In the genomic region with DNA sequence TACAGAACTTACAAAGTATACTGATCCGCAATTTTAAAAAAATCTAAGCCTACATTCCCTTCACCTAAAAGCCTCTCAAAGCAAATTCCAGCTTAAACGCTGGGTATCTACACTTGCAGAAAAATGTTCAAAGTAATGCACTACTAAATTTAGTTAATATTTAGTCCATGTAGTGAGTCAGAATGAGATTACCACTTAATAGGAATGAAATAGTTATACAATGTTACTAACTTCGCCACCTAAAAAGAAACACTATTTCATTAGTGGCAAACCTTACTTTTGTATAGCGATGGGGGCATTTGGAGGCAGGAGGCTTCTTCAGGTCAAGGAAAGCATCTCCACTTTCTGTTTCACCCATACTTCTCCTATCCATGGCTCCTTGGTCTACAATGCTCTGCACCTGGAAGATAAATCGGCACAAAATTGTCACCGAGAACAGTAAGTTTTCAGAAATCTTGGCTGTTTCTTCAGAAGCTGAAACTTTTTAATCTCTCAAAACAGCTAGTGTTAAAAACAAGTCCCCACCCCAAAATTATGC, we compare ENCODE assay signal across 7 cellular contexts. TPM values are rescaled to one million over a fixed set of nuclear protein-coding genes. Genes with fewer than 3 reads are reported as not detected.
DNase-seq lines count a peak whose midpoint lies in the region; ATAC-seq and TF ChIP-seq lines count a peak whose summit lies in the region.

No MANE protein-coding gene starts in this region.

- ATAC-seq in right cardiac atrium (no peak), aorta (ENCODE audit: low FRiP score) (no peak)
- ATAC-seq in stimulated activated memory B cell treated with anti-CD40 and anti-IgM and Interleukin-4, amounts not matched to agents 10 μg/mL and 1 μg/mL and 100 μg/mL, for 72 hours = no peak

- H3K4me1 Mint-ChIP-seq in stimulated activated memory B cell treated with anti-CD40 and anti-IgM and Interleukin-4, amounts not matched to agents 10 μg/mL and 1 μg/mL and 100 μg/mL, for 72 hours = peaks cover 35% of the 10 kb centered on the region

- WGBS in right cardiac atrium = 77% methylated on average over 6 of the region's 6 CpGs
- WGBS in aorta, 2 donors = 69% methylated on average over 6 of the region's 6 CpGs

- H3K4me1 ChIP-seq in right cardiac atrium (ENCODE audit: control insufficient read depth, insufficient read depth, low read length) (peaks cover 1% of the 10 kb centered on the region), aorta (ENCODE audit: control insufficient read depth in 1 of 2, insufficient read depth in 2 of 2, low read length in 2 of 2) (no peaks in the 10 kb centered on the region)

- peaks cover 2% of the 10 kb centered on the region; the same call in 1 of the 2 replicates for H3K36me3 ChIP-seq in H7 (replicated peaks; ENCODE audit: control insufficient read depth, insufficient read depth, low read length)
- no peaks in the 10 kb centered on the region for H3K36me3 ChIP-seq in aorta (ENCODE audit: control insufficient read depth in 1 of 2, insufficient read depth in 2 of 2, low read length in 1 of 2)

- TF ChIP-seq CTCF in VCaP (conservative IDR thresholded peaks at IDR 0.05) = no peak

- peak overlapping the region; percentile 87 for H3K4me3 Mint-ChIP-seq in stimulated activated memory B cell treated with anti-CD40 and anti-IgM and Interleukin-4, amounts not matched to agents 10 μg/mL and 1 μg/mL and 100 μg/mL, for 72 hours

- DNase-seq in H7 (no peak), right cardiac atrium (no peak), hypothalamus (lab: John Stamatoyannopoulos, UW) (no peak), aorta (no peak), ureter (ENCODE audit: low spot score) (no peak)

- no peaks in the 10 kb centered on the region for H3K9me3 Mint-ChIP-seq in stimulated activated memory B cell treated with anti-CD40 and anti-IgM and Interleukin-4, amounts not matched to agents 10 μg/mL and 1 μg/mL and 100 μg/mL, for 72 hours

- peak overlapping the region; percentile 95 for H3K27ac ChIP-seq in VCaP
- H3K27ac ChIP-seq in right cardiac atrium (ENCODE audit: low read length) = no peak overlapping the region
- no peak overlapping the region for H3K27ac ChIP-seq in aorta (ENCODE audit: low read depth in 1 of 2, low read length in 2 of 2)

- peak overlapping the region; percentile 81 for H3K4me3 ChIP-seq in H7 (ENCODE audit: insufficient read depth, low read depth, low read length)
- H3K4me3 ChIP-seq in right cardiac atrium (ENCODE audit: low read length) = peak overlapping the region; percentile 83
- H3K4me3 ChIP-seq in aorta (ENCODE audit: low read length in 2 of 2) = peak overlapping the region in 1 of 2 donors; percentile 90

- H3K27ac Mint-ChIP-seq in stimulated activated memory B cell treated with anti-CD40 and anti-IgM and Interleukin-4, amounts not matched to agents 10 μg/mL and 1 μg/mL and 100 μg/mL, for 72 hours = peak overlapping the region; percentile 100

- H3K9me3 ChIP-seq in right cardiac atrium (ENCODE audit: control insufficient read depth, low read length) (no peaks in the 10 kb centered on the region), aorta (ENCODE audit: control insufficient read depth, low read length) (no peaks in the 10 kb centered on the region)

- intact Hi-C loops in right cardiac atrium (cut with DNase I) = no loop called here
- intact Hi-C loops in aorta (cut with DNase I) = no loop called here

- peaks cover 8% of the 10 kb centered on the region for H3K36me3 Mint-ChIP-seq in stimulated activated memory B cell treated with anti-CD40 and anti-IgM and Interleukin-4, amounts not matched to agents 10 μg/mL and 1 μg/mL and 100 μg/mL, for 72 hours

- no peaks in the 10 kb centered on the region for H3K27me3 Mint-ChIP-seq in stimulated activated memory B cell treated with anti-CD40 and anti-IgM and Interleukin-4, amounts not matched to agents 10 μg/mL and 1 μg/mL and 100 μg/mL, for 72 hours

- no peaks in the 10 kb centered on the region for H3K27me3 ChIP-seq in H7 (ENCODE audit: control insufficient read depth, insufficient read depth, low read length)
- H3K27me3 ChIP-seq in right cardiac atrium (ENCODE audit: control insufficient read depth, insufficient read depth) = no peaks in the 10 kb centered on the region
- H3K27me3 ChIP-seq in aorta (ENCODE audit: control insufficient read depth in 1 of 2, insufficient read depth in 2 of 2, low read length in 1 of 2) = no peaks in the 10 kb centered on the region

RNA-seq across cellular contexts. Expression of gene EIF4ENIF1, which starts 1.2 kb away (rescaled TPM):
- 9.5 and 13.2 TPM in 2 replicates for total RNA-seq in H7 (2014; rRNA removed; shearing (Covaris generic))
- total RNA-seq in right cardiac atrium = 10 to 100 TPM; 20.3 to 37.9 (median 27.2) TPM
- polyA plus RNA-seq in right cardiac atrium = 10.0 TPM
- total RNA-seq in aorta = 10 to 100 TPM; 32.0 to 34.9 TPM
- polyA plus RNA-seq in aorta = 10 to 100 TPM; 12.6 to 13.5 TPM
- 45.7 TPM for total RNA-seq in ureter

RNA-seq across cellular contexts. Expression of gene SFI1, which starts 7.9 kb away (rescaled TPM):
- 8.5 and 18.2 TPM in 2 replicates for total RNA-seq in H7 (2014; rRNA removed; shearing (Covaris generic))
- total RNA-seq in right cardiac atrium (10 to 100 TPM in 2 of 4 donors, 1 to 10 TPM in 2; 7.1 to 10.8 (median 9.6) TPM), aorta (10 to 100 TPM; 25.7 to 50.3 TPM), ureter (76.9 TPM)
- polyA plus RNA-seq in right cardiac atrium (7.4 TPM), aorta (100 to 1,000 TPM in 1 of 2 donors, 10 to 100 TPM in 1; 17.5 to 116 TPM)
